12 cellular contexts compared by ENCODE assay signal in genomic region chr7:25029075-25029474, GRCh38. TPM values are rescaled to one million over a fixed set of nuclear protein-coding genes. Genes with fewer than 3 reads are reported as not detected.
A peak's percentile ranks its signal among the peaks of the same experiment; 100 is the strongest.
DNase-seq lines count a peak whose midpoint lies in the region; ATAC-seq, FAIRE-seq and TF ChIP-seq lines count a peak whose summit lies in the region.
"Had no signal": no experiment of that assay in that cellular context is flagged by ENCODE, and none has a peak within 500 bp of the region (broad histone marks: within the 10 kb centered on the region; RNA-seq: fewer than 3 reads in every experiment).

No MANE protein-coding gene starts in this region.

- peaks cover 48% of the 10 kb centered on the region for H3K4me1 Mint-ChIP-seq in CD4-positive, alpha-beta T cell (ENCODE audit: low read depth)
- peaks cover 31% of the 10 kb centered on the region for H3K4me1 Mint-ChIP-seq in activated T-helper 17 cell treated with anti-CD3 and anti-CD28 coated beads, Interleukin-2, amount 50 U/mL, for 72 hours

- H3K27me3 Mint-ChIP-seq in CD4-positive, alpha-beta T cell, result no peaks in the 10 kb centered on the region
- H3K27me3 Mint-ChIP-seq in activated T-helper 17 cell treated with anti-CD3 and anti-CD28 coated beads, Interleukin-2, amount 50 U/mL, for 72 hours, result no peaks in the 10 kb centered on the region

- H3K36me3 ChIP-seq in KMS-11 (ENCODE audit: insufficient read depth) (no peaks in the 10 kb centered on the region), HepG2 (replicated peaks in 1 of 2; ENCODE audit: control insufficient read depth in 1 of 2, insufficient read depth in 2 of 2, low read length in 2 of 2) (no peaks in the 10 kb centered on the region)
- H3K36me3 ChIP-seq: tibial nerve had no signal

- no CpG with 5 or more reads among the region's 1 CpG for WGBS in HepG2 (ENCODE audit: low lambda C conversion rate)

- peak overlapping the region; percentile 23 for H3K4me3 Mint-ChIP-seq in CD4-positive, alpha-beta T cell
- H3K4me3 Mint-ChIP-seq in activated T-helper 17 cell treated with anti-CD3 and anti-CD28 coated beads, Interleukin-2, amount 50 U/mL, for 72 hours, result peak overlapping the region; percentile 72
- H3K4me3 Mint-ChIP-seq: H9 had no signal

- TF ChIP-seq RAD21 in HepG2 (CRISPR knock-in tag; IDR thresholded peaks at IDR 0.05), result no peak

- CTCF ChIA-PET in CD4-positive, alpha-beta T cell (lab: Charles Lee), result interaction anchor here (1.2 to 2.4 kb wide), 3 partner anchors 70 to 217 kb away, joined by 3 to 7 read pairs (median 4); no protein-coding TSS in a partner anchor
- CTCF ChIA-PET in HepG2 (lab: Yijun Ruan, JAX; ENCODE audit: low intra/inter-chr PET ratio, low total read pairs), result no interaction called here

- TF ChIP-seq EP300 in HepG2 (IDR thresholded peaks at IDR 0.05; ENCODE audit: low read depth in 2 of 2, low read length in 2 of 2), result no peak
- no peak for TF ChIP-seq EP300 in HepG2 (CRISPR knock-in tag; IDR thresholded peaks at IDR 0.05; ENCODE audit: borderline replicate concordance)

- no peaks in the 10 kb centered on the region for H3K36me3 Mint-ChIP-seq in CD4-positive, alpha-beta T cell (ENCODE audit: low read depth)
- peaks cover 6% of the 10 kb centered on the region for H3K36me3 Mint-ChIP-seq in activated T-helper 17 cell treated with anti-CD3 and anti-CD28 coated beads, Interleukin-2, amount 50 U/mL, for 72 hours (ENCODE audit: low read depth)

- no peaks in the 10 kb centered on the region for H3K9me3 Mint-ChIP-seq in CD4-positive, alpha-beta T cell
- no peaks in the 10 kb centered on the region for H3K9me3 Mint-ChIP-seq in activated T-helper 17 cell treated with anti-CD3 and anti-CD28 coated beads, Interleukin-2, amount 50 U/mL, for 72 hours

- peak overlapping the region; percentile 85 for H3K27ac Mint-ChIP-seq in CD4-positive, alpha-beta T cell
- peak overlapping the region; percentile 92 for H3K27ac Mint-ChIP-seq in activated T-helper 17 cell treated with anti-CD3 and anti-CD28 coated beads, Interleukin-2, amount 50 U/mL, for 72 hours
- H3K27ac Mint-ChIP-seq: H9 had no signal

- no TSS peak for BruUV-seq in HepG2 (replicated peaks; lab: Mats Ljungman, UMichigan)

- no peak for TF ChIP-seq CTCF in CD4-positive, alpha-beta T cell (IDR thresholded peaks at IDR 0.05)
- no peak for TF ChIP-seq CTCF in KMS-11 (conservative IDR thresholded peaks at IDR 0.05; ENCODE audit: low read depth, low read length)
- TF ChIP-seq CTCF in HepG2 (CRISPR knock-in tag; IDR thresholded peaks at IDR 0.05), result no peak
- TF ChIP-seq CTCF in GM13976 (IDR thresholded peaks at IDR 0.05; ENCODE audit: borderline replicate concordance, control extremely low read depth, extremely low read depth, insufficient read depth, missing control alignments), result no peak
- TF ChIP-seq CTCF in GM10266 (IDR thresholded peaks at IDR 0.05; ENCODE audit: control insufficient read depth, insufficient read depth, low read depth, missing control alignments), result no peak

- H2AFZ ChIP-seq in KMS-11 (ENCODE audit: low read depth) (no peak overlapping the region), HepG2 (ENCODE audit: low read length) (no peak overlapping the region)

- no peaks in the 10 kb centered on the region for H3K27me3 ChIP-seq in CD4-positive, alpha-beta T cell (ENCODE audit: control insufficient read depth, insufficient read depth, low read length)
- H3K27me3 ChIP-seq in KMS-11 (ENCODE audit: insufficient read depth, low read depth) (no peaks in the 10 kb centered on the region), HepG2 (ENCODE audit: control insufficient read depth in 1 of 2, insufficient read depth in 2 of 2, low read length in 2 of 2) (no peaks in the 10 kb centered on the region)
- H3K27me3 ChIP-seq: tibial nerve had no signal

- H3K4me3 ChIP-seq in KMS-11 (IDR thresholded peaks at IDR 0.05; ENCODE audit: insufficient read depth, low read depth, low read length) (no peak overlapping the region), HepG2 (replicated peaks in 1 of 3; ENCODE audit: insufficient read depth in 1 of 3, low read depth in 2 of 3, low read length in 3 of 3) (no peak overlapping the region)
- H3K4me3 ChIP-seq: tibial nerve had no signal

- H3K9ac ChIP-seq in KMS-11 (no peak overlapping the region), HepG2 (ENCODE audit: insufficient read depth, low read depth, low read length) (peak overlapping the region; percentile 9; the same call in 1 of the 2 replicates)

- intact Hi-C loops in CD4-positive, alpha-beta T cell (cut with DNase I, micrococcal nuclease), result loop anchor here in 1 of 2 experiments (2.0 kb wide), 1 partner anchor 50 kb away; no protein-coding TSS in a partner anchor
- intact Hi-C loops in HepG2 (cut with micrococcal nuclease; ENCODE audit: unreplicated experiment), result loop anchor here (5.0 kb wide), 1 partner anchor 43 kb away; no protein-coding TSS in a partner anchor

- H3K4me2 ChIP-seq in KMS-11 (peak overlapping the region; percentile 30; the same call in 1 of the 2 replicates), HepG2 (ENCODE audit: low read depth, low read length) (peak overlapping the region; percentile 57)

- peak overlapping the region; percentile 29 for H3K27ac ChIP-seq in CD4-positive, alpha-beta T cell (ENCODE audit: low read depth, low read length)
- H3K27ac ChIP-seq in KMS-11 (no peak overlapping the region), HepG2 (ENCODE audit: extremely low read length, insufficient read depth, low read length) (peak overlapping the region; percentile 14)
- H3K27ac ChIP-seq: C4-2B, tibial nerve had no signal

- in situ Hi-C loops in HepG2 (cut with HindIII; ENCODE audit: extremely low pct_ligation_motif_present, low pct_unique_long_range_greater_than_20kb), result no loop called here
- in situ Hi-C loops in GM13976 (cut with MboI; ENCODE audit: low sequenced_read_pairs, unreplicated experiment), result no loop called here

- H3K4me1 ChIP-seq in KMS-11 (ENCODE audit: low read depth, poor library complexity, severe bottlenecking) (peaks cover 60% of the 10 kb centered on the region), HepG2 (ENCODE audit: insufficient read depth, low read length) (peaks cover 86% of the 10 kb centered on the region)
- H3K4me1 ChIP-seq: tibial nerve had no signal

- DNase-seq in CD4-positive, alpha-beta T cell, result no peak
- no peak for DNase-seq in HepG2 (ENCODE audit: low spot score)
- no peak for DNase-seq in GM13976 (ENCODE audit: low spot score)
- DNase-seq in activated effector memory CD4-positive, alpha-beta T cell treated with anti-CD3 and anti-CD28 coated beads, Interleukin-2, amount 50 U/mL, for 16 hours, result no peak
- DNase-seq in germinal center (ENCODE audit: low spot score), result no peak
- no peak for DNase-seq in GM10266 (ENCODE audit: extremely low spot score)
- DNase-seq: H9, Karpas-422 had no signal

- POLR2A ChIA-PET in CD4-positive, alpha-beta T cell (lab: Charles Lee), result interaction anchor here (0.6 to 4.0 kb wide), 13 partner anchors 9 to 1153 kb away, joined by 3 to 61 read pairs (median 3); partner anchors contain the start of genes CYCS and OSBPL3
- POLR2A ChIA-PET in HepG2 (lab: Yijun Ruan, JAX), result interaction anchor here (1.0 to 1.4 kb wide), 2 partner anchors 47 to 49 kb away, joined by 3 to 5 read pairs; partner anchors contain the start of gene OSBPL3

- H3K79me2 ChIP-seq in KMS-11 (ENCODE audit: insufficient read depth, low read depth) (no peaks in the 10 kb centered on the region), HepG2 (ENCODE audit: insufficient read depth, low read length) (no peaks in the 10 kb centered on the region)

- H3K9me3 ChIP-seq in CD4-positive, alpha-beta T cell (ENCODE audit: control insufficient read depth, low read length), result no peaks in the 10 kb centered on the region
- no peaks in the 10 kb centered on the region for H3K9me3 ChIP-seq in HepG2 (ENCODE audit: low read length)

- FAIRE-seq in HepG2 (lab: Jason Lieb, UNC), result no peak

- no peak for TF ChIP-seq POLR2A in HepG2 (IDR thresholded peaks at IDR 0.05; ENCODE audit: insufficient read depth in 1 of 2, low read depth in 2 of 2, low read length in 2 of 2)

- H4K20me1 ChIP-seq in KMS-11 (ENCODE audit: insufficient read depth), result no peaks in the 10 kb centered on the region
- H4K20me1 ChIP-seq in HepG2 (ENCODE audit: insufficient read depth, low read length), result no peaks in the 10 kb centered on the region

- peak; percentile 33 for ATAC-seq in CD4-positive, alpha-beta T cell (ENCODE audit: poor library complexity)
- peak; percentile 34 for ATAC-seq in activated T-helper 17 cell treated with anti-CD3 and anti-CD28 coated beads, Interleukin-2, amount 50 U/mL, for 72 hours (replicated peaks)
- ATAC-seq in HepG2, result no peak

RNA-seq across cellular contexts. Expression of gene OSBPL3, which starts 49.1 kb away (rescaled TPM):
- total RNA-seq in CD4-positive, alpha-beta T cell, result 10 to 100 TPM; 25.4 to 25.9 TPM
- total RNA-seq in activated T-helper 17 cell treated with anti-CD3 and anti-CD28 coated beads, Interleukin-2, amount 50 U/mL, for 72 hours, result 10 to 100 TPM; 57.6 to 70.6 TPM
- total RNA-seq in HepG2 (2016; rRNA removed; fragmentation: Illumina TruSeq; extraction: Trizol), result 26.4 and 28.9 TPM in 2 replicates
- total RNA-seq in HepG2 (2016; cell fraction: cytosol; rRNA removed; fragmentation: Illumina TruSeq; extraction: Trizol; ENCODE audit: low read depth), result 6.6 and 7.4 TPM in 2 replicates
- total RNA-seq in HepG2 (2016; cell fraction: insoluble cytoplasmic fraction; rRNA removed; fragmentation: Illumina TruSeq; extraction: Trizol), result 22.4 and 26.0 TPM in 2 replicates
- 11.1 and 11.2 TPM in 2 replicates for total RNA-seq in HepG2 (2016; cell fraction: membrane; rRNA removed; fragmentation: Illumina TruSeq; extraction: Trizol)
- total RNA-seq in HepG2 (2016; cell fraction: nucleus; rRNA removed; fragmentation: Illumina TruSeq; extraction: Trizol), result 39.7 and 41.7 TPM in 2 replicates
- 8.8 and 9.7 TPM in 2 replicates for polyA plus RNA-seq in HepG2 (2011; rRNA removed)
- polyA plus RNA-seq in HepG2 (2011; cell fraction: cytosol; rRNA removed), result 3.7 and 4.4 TPM in 2 replicates
- 22.4 and 23.2 TPM in 2 replicates for polyA plus RNA-seq in HepG2 (2011; cell fraction: nucleus; rRNA removed)
- polyA plus RNA-seq in HepG2 (2012), result 7.1 and 8.1 TPM in 2 replicates
- polyA plus RNA-seq in HepG2 (2016; cell fraction: cytosol; fragmentation: Illumina TruSeq; extraction: Trizol; ENCODE audit: low read depth), result 1.5 and 1.8 TPM in 2 replicates
- polyA plus RNA-seq in HepG2 (2016; cell fraction: insoluble cytoplasmic fraction; fragmentation: Illumina TruSeq; extraction: Trizol; ENCODE audit: low read depth), result 16.7 and 19.5 TPM in 2 replicates
- 4.2 and 4.7 TPM in 2 replicates for polyA plus RNA-seq in HepG2 (2016; cell fraction: membrane; fragmentation: Illumina TruSeq; extraction: Trizol; ENCODE audit: low read depth)
- polyA plus RNA-seq in HepG2 (2016; cell fraction: nucleus; fragmentation: Illumina TruSeq; extraction: Trizol; ENCODE audit: insufficient read depth, low read depth), result 65.6 and 72.4 TPM in 2 replicates
- 15.3 and 17.6 TPM in 2 replicates for polyA minus RNA-seq in HepG2 (2011; rRNA and poly(A)+ RNA removed; ENCODE audit: low replicate concordance)
- polyA minus RNA-seq in HepG2 (2011; cell fraction: cytosol; rRNA and poly(A)+ RNA removed), result 8.8 and 11.6 TPM in 2 replicates
- 43.5 and 49.5 TPM in 2 replicates for polyA minus RNA-seq in HepG2 (2011; cell fraction: nucleus; rRNA and poly(A)+ RNA removed)
